In genomic region chr19:17567940-17568339, GRCh38 we compare ENCODE assay signal across 35 cellular contexts.
"Had no signal": no experiment of that assay in that cellular context is flagged by ENCODE, and none has a peak within 500 bp of the region (broad histone marks: within the 10 kb centered on the region; RNA-seq: fewer than 3 reads in every experiment).

No MANE protein-coding gene starts in this region.

- DNase-seq: activated B cell treated with CpG ODN at 0.5 μM for 24 hours; activated CD4-positive, alpha-beta memory T cell treated with anti-CD3 and anti-CD28 coated beads for 36 hours; activated CD4-positive, alpha-beta T cell treated with anti-CD3 and anti-CD28 coated beads for 4 hours; activated CD4-positive, alpha-beta T cell treated with anti-CD3 and anti-CD28 coated beads, Interleukin-2, amount 10 ng/mL, durations not matched to agents 24 days and 14 days; activated CD4-positive, alpha-beta T cell treated with anti-CD3 and anti-CD28 coated beads, Interleukin-2, amount 50 U/mL, for 1 hour; activated CD4-positive, alpha-beta T cell treated with anti-CD3 and anti-CD28 coated beads, Interleukin-2, amount 50 U/mL, for 4 hours; activated CD4-positive, CD25-positive, alpha-beta regulatory T cell treated with anti-CD3 and anti-CD28 coated beads, Interleukin-2, amount 50 U/mL, for 72 hours; activated CD8-positive, alpha-beta memory T cell treated with anti-CD3 and anti-CD28 coated beads, Interleukin-2, amount 50 U/mL, for 4 hours; activated CD8-positive, alpha-beta T cell treated with anti-CD3 and anti-CD28 coated beads for 36 hours; activated effector memory CD4-positive, alpha-beta T cell treated with anti-CD3 and anti-CD28 coated beads, Interleukin-2, amount 50 U/mL, for 16 hours; activated gamma-delta T cell treated with Interleukin-2 at 50 U/mL for 16 hours; activated naive CD4-positive, alpha-beta T cell; activated naive CD4-positive, alpha-beta T cell treated with anti-CD3 and anti-CD28 coated beads for 36 hours; activated naive CD4-positive, alpha-beta T cell treated with anti-CD3 and anti-CD28 coated beads, Interleukin-2, amount 50 U/mL, for 16 hours; activated naive CD8-positive, alpha-beta T cell treated with anti-CD3 and anti-CD28 coated beads for 36 hours; activated T-cell treated with anti-CD3 and anti-CD28 coated beads for 4 hours; activated T-cell treated with anti-CD3 and anti-CD28 coated beads, Interleukin-2, amount 50 U/mL, for 1 hour; activated T-cell treated with anti-CD3 and anti-CD28 coated beads, Interleukin-2, amount 50 U/mL, for 4 hours; activated T-cell treated with anti-CD3 and anti-CD28 coated beads, Interleukin-2, amount 50 U/mL, for 72 hours; adrenal gland; amniotic stem cell; body of pancreas; brain microvascular endothelial cell; central memory CD4-positive, alpha-beta T cell; T-helper 2 cell; T-helper 9 cell had no signal

- H3K9me3 Mint-ChIP-seq: activated B cell treated with CpG ODN at 0.5 μM for 24 hours; activated CD4-positive, alpha-beta memory T cell treated with anti-CD3 and anti-CD28 coated beads for 36 hours; activated CD4-positive, alpha-beta T cell treated with anti-CD3 and anti-CD28 coated beads, Interleukin-2, amount 10 ng/mL, durations not matched to agents 24 days and 14 days; activated CD8-positive, alpha-beta T cell treated with anti-CD3 and anti-CD28 coated beads for 36 hours; activated naive CD4-positive, alpha-beta T cell treated with anti-CD3 and anti-CD28 coated beads for 36 hours; activated naive CD4-positive, alpha-beta T cell treated with anti-CD3 and anti-CD28 coated beads, Interleukin-2, amount 50 U/mL, for 72 hours; activated naive CD8-positive, alpha-beta T cell treated with anti-CD3 and anti-CD28 coated beads for 36 hours; activated T-cell treated with anti-CD3 and anti-CD28 coated beads, Interleukin-2, amount 50 U/mL, for 4 hours; activated T-cell treated with anti-CD3 and anti-CD28 coated beads, Interleukin-2, amount 50 U/mL, for 72 hours; activated T-helper 1 cell treated with anti-CD3 and anti-CD28 coated beads, Interleukin-12 subunit alpha, Interleukin-12 subunit beta, Interleukin-2, Interleukin-4 antibody, amounts not matched to agents 30 ng/mL and 10 ng/mL and 1 ng/mL, durations not matched to agents 14 hours and 24 hours and 36 hours; activated T-helper 17 cell treated with anti-CD3 and anti-CD28 coated beads, Interleukin-2, amount 50 U/mL, for 72 hours; T-helper 1 cell treated with Interleukin-12 subunit alpha and Interleukin-12 subunit beta and Interleukin-4 antibody, amounts not matched to agents 30 μg/mL and 1 μg/mL, for 36 hours; T-helper 2 cell treated with Interferon-gamma antibody and Interleukin-4, amounts not matched to agents 5 μg/mL and 100 μg/mL, for 36 hours had no signal

- H3K4me1 Mint-ChIP-seq: activated B cell treated with CpG ODN at 0.5 μM for 24 hours; activated CD4-positive, alpha-beta T cell treated with anti-CD3 and anti-CD28 coated beads, Interleukin-2, amount 10 ng/mL, durations not matched to agents 24 days and 14 days; activated T-helper 17 cell treated with anti-CD3 and anti-CD28 coated beads, Interleukin-2, amount 50 U/mL, for 72 hours had no signal

- H3K27me3 ChIP-seq: adrenal gland, body of pancreas, brain microvascular endothelial cell, breast epithelium had no signal

- FAIRE-seq: astrocyte, TTC549 had no signal

- H3K9me3 ChIP-seq: adrenal gland, body of pancreas, breast epithelium had no signal

- H3K4me1 ChIP-seq: adrenal gland, body of pancreas, breast epithelium had no signal

- H3K4me3 ChIP-seq: adrenal gland, body of pancreas, breast epithelium had no signal

- H3K4me3 Mint-ChIP-seq: activated B cell treated with CpG ODN at 0.5 μM for 24 hours; activated CD4-positive, alpha-beta memory T cell treated with anti-CD3 and anti-CD28 coated beads for 36 hours; activated CD4-positive, alpha-beta T cell treated with anti-CD3 and anti-CD28 coated beads, Interleukin-2, amount 10 ng/mL, durations not matched to agents 24 days and 14 days; activated CD8-positive, alpha-beta T cell treated with anti-CD3 and anti-CD28 coated beads for 36 hours; activated naive CD4-positive, alpha-beta T cell treated with anti-CD3 and anti-CD28 coated beads for 36 hours; activated naive CD8-positive, alpha-beta T cell treated with anti-CD3 and anti-CD28 coated beads for 36 hours; activated T-cell treated with anti-CD3 and anti-CD28 coated beads, Interleukin-2, amount 50 U/mL, for 4 hours; activated T-cell treated with anti-CD3 and anti-CD28 coated beads, Interleukin-2, amount 50 U/mL, for 72 hours; activated T-helper 1 cell treated with anti-CD3 and anti-CD28 coated beads, Interleukin-12 subunit alpha, Interleukin-12 subunit beta, Interleukin-2, Interleukin-4 antibody, amounts not matched to agents 30 ng/mL and 10 ng/mL and 1 ng/mL, durations not matched to agents 14 hours and 24 hours and 36 hours; activated T-helper 17 cell treated with anti-CD3 and anti-CD28 coated beads, Interleukin-2, amount 50 U/mL, for 72 hours; T-helper 1 cell treated with Interleukin-12 subunit alpha and Interleukin-12 subunit beta and Interleukin-4 antibody, amounts not matched to agents 30 μg/mL and 1 μg/mL, for 36 hours; T-helper 2 cell treated with Interferon-gamma antibody and Interleukin-4, amounts not matched to agents 5 μg/mL and 100 μg/mL, for 36 hours had no signal

- H3K27me3 Mint-ChIP-seq: activated B cell treated with CpG ODN at 0.5 μM for 24 hours; activated CD4-positive, alpha-beta memory T cell treated with anti-CD3 and anti-CD28 coated beads for 36 hours; activated CD4-positive, alpha-beta T cell treated with anti-CD3 and anti-CD28 coated beads, Interleukin-2, amount 10 ng/mL, durations not matched to agents 24 days and 14 days; activated CD8-positive, alpha-beta T cell treated with anti-CD3 and anti-CD28 coated beads for 36 hours; activated naive CD8-positive, alpha-beta T cell treated with anti-CD3 and anti-CD28 coated beads for 36 hours; activated T-helper 17 cell treated with anti-CD3 and anti-CD28 coated beads, Interleukin-2, amount 50 U/mL, for 72 hours had no signal

- H3K36me3 ChIP-seq: breast epithelium had no signal

- H3K27ac ChIP-seq: adrenal gland, body of pancreas, brain microvascular endothelial cell, breast epithelium, VCaP had no signal

- H3K27ac Mint-ChIP-seq: activated B cell treated with CpG ODN at 0.5 μM for 24 hours; activated CD4-positive, alpha-beta memory T cell treated with anti-CD3 and anti-CD28 coated beads for 36 hours; activated CD4-positive, alpha-beta T cell treated with anti-CD3 and anti-CD28 coated beads, Interleukin-2, amount 10 ng/mL, durations not matched to agents 24 days and 14 days; activated CD8-positive, alpha-beta T cell treated with anti-CD3 and anti-CD28 coated beads for 36 hours; activated naive CD4-positive, alpha-beta T cell treated with anti-CD3 and anti-CD28 coated beads for 36 hours; activated naive CD8-positive, alpha-beta T cell treated with anti-CD3 and anti-CD28 coated beads for 36 hours; activated T-cell treated with anti-CD3 and anti-CD28 coated beads, Interleukin-2, amount 50 U/mL, for 72 hours; activated T-helper 1 cell treated with anti-CD3 and anti-CD28 coated beads, Interleukin-12 subunit alpha, Interleukin-12 subunit beta, Interleukin-2, Interleukin-4 antibody, amounts not matched to agents 30 ng/mL and 10 ng/mL and 1 ng/mL, durations not matched to agents 14 hours and 24 hours and 36 hours; activated T-helper 17 cell treated with anti-CD3 and anti-CD28 coated beads, Interleukin-2, amount 50 U/mL, for 72 hours; T-helper 1 cell treated with Interleukin-12 subunit alpha and Interleukin-12 subunit beta and Interleukin-4 antibody, amounts not matched to agents 30 μg/mL and 1 μg/mL, for 36 hours; T-helper 2 cell treated with Interferon-gamma antibody and Interleukin-4, amounts not matched to agents 5 μg/mL and 100 μg/mL, for 36 hours had no signal
